Comparison of ENCODE assay signal across 6 cellular contexts in genomic region chr16:30194177-30194925, GRCh38. TPM values are rescaled to one million over a fixed set of nuclear protein-coding genes. Genes with fewer than 3 reads are reported as not detected.
A peak's percentile ranks its signal among the peaks of the same experiment; 100 is the strongest.
DNase-seq lines count a peak whose midpoint lies in the region; ATAC-seq, FAIRE-seq and TF ChIP-seq lines count a peak whose summit lies in the region.
"Not testable (repeated sequence)": the region's sequence is repeated elsewhere in the genome, so short reads cannot be mapped to it uniquely, and the experiment has no call there.

No MANE protein-coding gene starts in this region.

- TF ChIP-seq CTCF in HEK293 (tag by site-specific recombination; IDR thresholded peaks at IDR 0.05); smooth muscle cell (IDR thresholded peaks at IDR 0.05; ENCODE audit: borderline replicate concordance, insufficient read depth, poor library complexity, severe bottlenecking): not testable (repeated sequence)

- not testable (repeated sequence) for TF ChIP-seq POLR2A in GM18505 (IDR thresholded peaks at IDR 0.05; ENCODE audit: borderline replicate concordance, extremely low read depth, insufficient read depth, insufficient read length)

- not testable (repeated sequence) for H3K27me3 ChIP-seq in adipocyte (replicated peaks; ENCODE audit: control insufficient read depth, insufficient read depth, low read length); smooth muscle cell (ENCODE audit: low read depth)

- not testable (repeated sequence) for H3K9ac ChIP-seq in adipocyte (ENCODE audit: low read length); smooth muscle cell (ENCODE audit: low read depth)

- not testable (repeated sequence) for DNase-seq in HTR-8/SVneo (ENCODE audit: insufficient read length, low spot score); adipocyte (ENCODE audit: low read depth); smooth muscle cell (lab: John Stamatoyannopoulos, UW; ENCODE audit: unreplicated experiment)

- H3K27ac ChIP-seq in HEK293 (ENCODE audit: extremely low read depth, low read depth, low read length); smooth muscle cell (ENCODE audit: low read depth): not testable (repeated sequence)

- POLR2A ChIA-PET in HEK293 (lab: Yijun Ruan, JAX) = not testable (repeated sequence)

- peak; percentile 13 for FAIRE-seq in HTR-8/SVneo (lab: Jason Lieb, UNC)

- not testable (repeated sequence) for H3K9me3 ChIP-seq in HEK293 (ENCODE audit: control insufficient read depth, insufficient read depth, low read depth, low read length); adipocyte (ENCODE audit: control insufficient read depth, low read length); smooth muscle cell (replicated peaks; ENCODE audit: low read depth)

- not testable (repeated sequence) for H2AFZ ChIP-seq in smooth muscle cell (ENCODE audit: low read depth)

- H4K20me1 ChIP-seq in smooth muscle cell (ENCODE audit: low read depth) = not testable (repeated sequence)

- H3K4me3 ChIP-seq in HEK293 (ENCODE audit: low read depth, low read length) (peak overlapping the region; percentile 30), adipocyte (ENCODE audit: low read length) (peak overlapping the region; percentile 68), iPS-11a (ENCODE audit: low read depth, low read length) (peak overlapping the region; percentile 25), smooth muscle cell (peak overlapping the region; percentile 47)

- CTCF ChIA-PET in HEK293 (lab: Yijun Ruan, JAX) = not testable (repeated sequence)

- not testable (repeated sequence) for H3K36me3 ChIP-seq in HEK293 (ENCODE audit: control insufficient read depth in 2 of 2, insufficient read depth in 1 of 2, low read length in 2 of 2); adipocyte (ENCODE audit: control insufficient read depth, insufficient read depth, low read length, severe bottlenecking); smooth muscle cell (ENCODE audit: low read depth)

- not testable (repeated sequence) for H3K79me2 ChIP-seq in smooth muscle cell (ENCODE audit: low read depth)

- peak overlapping the region; percentile 83 for H3K4me2 ChIP-seq in smooth muscle cell

- 10% methylated on average over 17 of the region's 60 CpGs for WGBS in smooth muscle cell (ENCODE audit: low lambda C conversion rate)

- not testable (repeated sequence) for H3F3A ChIP-seq in smooth muscle cell (ENCODE audit: low read depth)

- not testable (repeated sequence) for H3K4me1 ChIP-seq in HEK293 (ENCODE audit: control insufficient read depth, insufficient read depth, low read length); adipocyte (ENCODE audit: control insufficient read depth, insufficient read depth, low read length); smooth muscle cell (ENCODE audit: low read depth)

- peak; percentile 45 for ATAC-seq in GM18505 (IDR thresholded peaks at IDR 0.05; ENCODE audit: unreplicated experiment)

RNA-seq across cellular contexts. Expression of gene SLX1A, which starts 0.7 kb away (rescaled TPM):
- 3.7 and 55.1 TPM in 2 replicates for total RNA-seq in smooth muscle cell
- polyA plus RNA-seq in smooth muscle cell = 90.0 and 95.5 TPM in 2 replicates

RNA-seq across cellular contexts. Expression of gene BOLA2B, which starts 0.9 kb away (rescaled TPM):
- 229 and 338 TPM in 2 replicates for total RNA-seq in smooth muscle cell
- 148 and 163 TPM in 2 replicates for polyA plus RNA-seq in smooth muscle cell

RNA-seq across cellular contexts. Expression of gene SULT1A3, which starts 4.7 kb away (rescaled TPM):
- total RNA-seq in smooth muscle cell = 3.7 and 5.8 TPM in 2 replicates
- polyA plus RNA-seq in smooth muscle cell = 8.2 and 16.3 TPM in 2 replicates

RNA-seq across cellular contexts. Expression of gene CORO1A, which starts 10.9 kb away (rescaled TPM):
- 4.3 and 5.1 TPM in 2 replicates for total RNA-seq in smooth muscle cell
- polyA plus RNA-seq in smooth muscle cell = 5.6 and 6.3 TPM in 2 replicates

RNA-seq across cellular contexts. Expression of gene NPIPB13, which starts 53.9 kb away (rescaled TPM):
- total RNA-seq in smooth muscle cell = 1.3 and 2.2 TPM in 2 replicates
- polyA plus RNA-seq in smooth muscle cell = 1.8 and 7.0 TPM in 2 replicates
